ENCODE assay signal across 8 cellular contexts in genomic region chr2:54106631-54107454, GRCh38. TPM values are rescaled to one million over a fixed set of nuclear protein-coding genes. Genes with fewer than 3 reads are reported as not detected.
DNase-seq lines count a peak whose midpoint lies in the region; ATAC-seq and TF ChIP-seq lines count a peak whose summit lies in the region.

No MANE protein-coding gene starts in this region.

- H2AFZ ChIP-seq in hepatocyte, result no peak overlapping the region
- H2AFZ ChIP-seq in smooth muscle cell (ENCODE audit: low read depth), result peak overlapping the region; percentile 0

- H3F3A ChIP-seq in smooth muscle cell (ENCODE audit: low read depth), result no peaks in the 10 kb centered on the region

- TF ChIP-seq CTCF in astrocyte of the spinal cord (IDR thresholded peaks at IDR 0.05; ENCODE audit: low read depth, low read length) (peak; percentile 86), hepatocyte (IDR thresholded peaks at IDR 0.05; ENCODE audit: poor library complexity) (peak; percentile 75), smooth muscle cell (IDR thresholded peaks at IDR 0.05; ENCODE audit: borderline replicate concordance, insufficient read depth, poor library complexity, severe bottlenecking) (peak; percentile 81)

- H3K4me1 ChIP-seq in SJCRH30, result no peaks in the 10 kb centered on the region; the same call in 1 of the 2 replicates
- H3K4me1 ChIP-seq in hepatocyte (ENCODE audit: insufficient read depth), result no peaks in the 10 kb centered on the region
- no peaks in the 10 kb centered on the region for H3K4me1 ChIP-seq in smooth muscle cell (ENCODE audit: low read depth)

- H3K79me2 ChIP-seq in hepatocyte, result no peaks in the 10 kb centered on the region
- H3K79me2 ChIP-seq in smooth muscle cell (ENCODE audit: low read depth), result no peaks in the 10 kb centered on the region

- 64% methylated on average over 12 of the region's 12 CpGs for WGBS in hepatocyte (ENCODE audit: low lambda C conversion rate, missing lambda C conversion rate)
- 70% methylated on average over 12 of the region's 12 CpGs for WGBS in smooth muscle cell (ENCODE audit: low lambda C conversion rate)

- H3K36me3 ChIP-seq in SJCRH30 (no peaks in the 10 kb centered on the region), hepatocyte (replicated peaks; ENCODE audit: insufficient read depth, low read depth) (no peaks in the 10 kb centered on the region), smooth muscle cell (ENCODE audit: low read depth) (no peaks in the 10 kb centered on the region)

- in situ Hi-C loops in astrocyte of the spinal cord (cut with HindIII; ENCODE audit: low sequenced_read_pairs), result no loop called here

- H3K9me2 ChIP-seq in hepatocyte (replicated peaks; ENCODE audit: insufficient read depth), result no peaks in the 10 kb centered on the region

- DNase-seq in DMS 273 treated with DMSO at 0.1 percent for 48 hours (lab: John Stamatoyannopoulos, UW), result peak; percentile 13
- peak; percentile 75 for DNase-seq in KG1 (lab: John Stamatoyannopoulos, UW)
- peak; percentile 59 to 84 for DNase-seq in SJCRH30
- peak; percentile 64 for DNase-seq in astrocyte of the spinal cord (ENCODE audit: low read depth, low spot score)
- peak; percentile 73 for DNase-seq in hepatocyte (ENCODE audit: low spot score)
- DNase-seq in smooth muscle cell (lab: John Stamatoyannopoulos, UW; ENCODE audit: unreplicated experiment), result no peak
- no peak for DNase-seq in GM19238 (ENCODE audit: insufficient read length, low spot score)

- no peak overlapping the region for H3K9ac ChIP-seq in smooth muscle cell (ENCODE audit: low read depth)

- peak; percentile 44 for ATAC-seq in GM19452 (IDR thresholded peaks at IDR 0.05; ENCODE audit: unreplicated experiment)

- H3K27me3 ChIP-seq in SJCRH30 (no peaks in the 10 kb centered on the region), hepatocyte (no peaks in the 10 kb centered on the region), smooth muscle cell (ENCODE audit: low read depth) (no peaks in the 10 kb centered on the region)

- H3K4me3 ChIP-seq in SJCRH30, result peak overlapping the region; percentile 30
- no peak overlapping the region for H3K4me3 ChIP-seq in astrocyte of the spinal cord (ENCODE audit: low read depth, low read length)
- no peak overlapping the region for H3K4me3 ChIP-seq in hepatocyte
- no peak overlapping the region for H3K4me3 ChIP-seq in smooth muscle cell

- H3K4me2 ChIP-seq in hepatocyte, result peak overlapping the region; percentile 0
- no peak overlapping the region for H3K4me2 ChIP-seq in smooth muscle cell

- H4K20me1 ChIP-seq in hepatocyte (ENCODE audit: insufficient read depth, poor library complexity, severe bottlenecking), result no peaks in the 10 kb centered on the region
- no peaks in the 10 kb centered on the region for H4K20me1 ChIP-seq in smooth muscle cell (ENCODE audit: low read depth)

- H3K27ac ChIP-seq in SJCRH30, result no peak overlapping the region
- H3K27ac ChIP-seq in hepatocyte, result no peak overlapping the region
- peak overlapping the region; percentile 41 for H3K27ac ChIP-seq in smooth muscle cell (ENCODE audit: low read depth)

- H3K9me3 ChIP-seq in SJCRH30 (replicated peaks) (no peaks in the 10 kb centered on the region), hepatocyte (ENCODE audit: low read depth) (no peaks in the 10 kb centered on the region), smooth muscle cell (replicated peaks; ENCODE audit: low read depth) (no peaks in the 10 kb centered on the region)

RNA-seq across cellular contexts. Expression of gene ACYP2, which starts 8.6 kb away (rescaled TPM):
- 4.6 and 7.0 TPM in 2 replicates for total RNA-seq in SJCRH30 (2014; rRNA removed; shearing (Covaris generic))
- total RNA-seq in hepatocyte, result 19.7 and 22.5 TPM in 2 replicates
- 18.0 and 30.9 TPM in 2 replicates for polyA plus RNA-seq in hepatocyte
- total RNA-seq in smooth muscle cell, result 17.7 and 18.6 TPM in 2 replicates
- 12.1 and 19.9 TPM in 2 replicates for polyA plus RNA-seq in smooth muscle cell

Comparison
In these comparisons a context has a peak if more than half of its experiments do, and no peak if none do; other contexts are left out.
1. DNase-seq: peak in DMS 273 treated with DMSO at 0.1 percent for 48 hours (single experiment), KG1 (single experiment), SJCRH30 (2 of 2), astrocyte of the spinal cord (single experiment) and hepatocyte (single experiment); none in smooth muscle cell (single experiment) and GM19238 (single experiment).
2. Peak in every context shown above with its lines, with median percentiles within 50 percentile points of each other: CTCF ChIP-seq.